Comparison of ENCODE assay signal across 10 cellular contexts in genomic region chr15:79432345-79433311, GRCh38. TPM values are rescaled to one million over a fixed set of nuclear protein-coding genes. Genes with fewer than 3 reads are reported as not detected.
DNase-seq lines count a peak whose midpoint lies in the region; ATAC-seq and TF ChIP-seq lines count a peak whose summit lies in the region.
"Had no signal": no experiment of that assay in that cellular context is flagged by ENCODE, and none has a peak within 500 bp of the region (broad histone marks: within the 10 kb centered on the region; RNA-seq: fewer than 3 reads in every experiment).

No MANE protein-coding gene starts in this region.

- H2AFZ ChIP-seq in ACC112 (ENCODE audit: low read length, unreplicated experiment): no peak overlapping the region

- H3K4me3 ChIP-seq in ACC112 (ENCODE audit: low read depth, low read length) (peak overlapping the region; percentile 78), mucosa of descending colon (no peak overlapping the region)

- peaks cover 87% of the 10 kb centered on the region for H3K27me3 ChIP-seq in ACC112 (ENCODE audit: insufficient read depth, low read length)

- H3K9me3 ChIP-seq in mucosa of descending colon: no peaks in the 10 kb centered on the region

- TF ChIP-seq CTCF in mucosa of descending colon (IDR thresholded peaks at IDR 0.05): no peak

- no peaks in the 10 kb centered on the region for H3K79me2 ChIP-seq in ACC112 (ENCODE audit: control insufficient read depth, insufficient read depth, low read length, unreplicated experiment)

- H3K4me1 ChIP-seq in ACC112 (ENCODE audit: control insufficient read depth, insufficient read depth, low read length, unreplicated experiment) (peaks cover 5% of the 10 kb centered on the region), mucosa of descending colon (ENCODE audit: low read depth) (peaks cover 14% of the 10 kb centered on the region)

- intact Hi-C loops in mucosa of descending colon (cut with DNase I, micrococcal nuclease): no loop called here

- no peak overlapping the region for H3K27ac ChIP-seq in ACC112 (ENCODE audit: low read depth, low read length)

- peak; percentile 47 for DNase-seq in ecto neural progenitor cell (ENCODE audit: low spot score)
- DNase-seq in mucosa of descending colon: no peak
- DNase-seq in DMS153 treated with DMSO at 0.1 percent for 48 hours (lab: John Stamatoyannopoulos, UW; ENCODE audit: unreplicated experiment): no peak
- DNase-seq: SIG-M5; stimulated activated CD4-positive, alpha-beta T cell treated with anti-CD3 and anti-CD28 coated beads, Interleukin-4, amount 100 ng/mL, for 1 hour had no signal

- no peaks in the 10 kb centered on the region for H3K36me3 ChIP-seq in ACC112 (ENCODE audit: insufficient read depth, low read length)
- no peaks in the 10 kb centered on the region for H3K36me3 ChIP-seq in mucosa of descending colon (ENCODE audit: low read depth)

- ATAC-seq in HG02798 (IDR thresholded peaks at IDR 0.05; ENCODE audit: poor library complexity, unreplicated experiment): peak; percentile 6
- peak; percentile 30 for ATAC-seq in mucosa of descending colon
- no peak for ATAC-seq in HG03045 (IDR thresholded peaks at IDR 0.05; ENCODE audit: unreplicated experiment)
- no peak for ATAC-seq in HG03097 (IDR thresholded peaks at IDR 0.05; ENCODE audit: low FRiP score, unreplicated experiment)
- ATAC-seq in HG02852 (IDR thresholded peaks at IDR 0.05; ENCODE audit: unreplicated experiment): no peak

RNA-seq across cellular contexts. Expression of gene MINAR1, which starts 0.5 kb away (rescaled TPM):
- total RNA-seq in mucosa of descending colon: under 1 TPM; 0.24 to 0.26 (median 0.25) TPM

Comparison
In these comparisons a context has a peak if more than half of its experiments do, and no peak if none do; other contexts are left out.
1. ATAC-seq: peak in HG02798 (single experiment) and mucosa of descending colon (single experiment); none in HG03045 (single experiment), HG03097 (single experiment) and HG02852 (single experiment).